In the genomic region with DNA sequence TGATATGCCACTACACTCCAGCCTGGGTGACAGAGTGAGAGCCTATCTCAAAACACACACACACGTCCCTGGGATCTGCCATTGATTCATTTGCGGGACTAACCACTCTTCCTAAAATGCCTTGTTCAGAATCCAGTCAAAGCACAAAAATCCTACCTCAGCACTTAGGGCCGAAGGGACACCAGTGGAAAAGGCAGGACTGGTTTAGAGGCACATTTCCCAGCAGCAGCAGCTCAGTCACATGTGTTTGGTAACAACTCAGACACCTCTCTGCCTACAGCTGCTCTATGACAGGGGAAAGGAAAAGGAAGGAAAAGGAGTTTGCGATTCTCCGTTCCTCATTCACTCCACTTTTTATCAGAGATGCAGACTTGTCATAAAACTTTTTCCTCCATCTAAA, we compare ENCODE assay signal across 3 cellular contexts.
TF ChIP-seq lines count a peak whose summit lies in the region.

No MANE protein-coding gene starts in this region.

TF ChIP-seq in IMR-90, 13 proteins besides CTCF, POLR2A, EP300 and RAD21:
- TF ChIP-seq RFX5 (IDR thresholded peaks at IDR 0.05; ENCODE audit: low read depth, low read length) = no peak
- TF ChIP-seq CHD1 (IDR thresholded peaks at IDR 0.05; ENCODE audit: low read depth, low read length) = no peak
- TF ChIP-seq MAZ (IDR thresholded peaks at IDR 0.05; ENCODE audit: borderline replicate concordance, low read depth, low read length) = no peak
- no peak for TF ChIP-seq CEBPB (IDR thresholded peaks at IDR 0.05; ENCODE audit: low read depth, low read length)
- no peak for TF ChIP-seq MAFK (IDR thresholded peaks at IDR 0.05; ENCODE audit: low read depth, low read length)
- TF ChIP-seq RCOR1 (IDR thresholded peaks at IDR 0.05; ENCODE audit: insufficient replicate concordance, low read length) = no peak
- TF ChIP-seq, protein P1, sequence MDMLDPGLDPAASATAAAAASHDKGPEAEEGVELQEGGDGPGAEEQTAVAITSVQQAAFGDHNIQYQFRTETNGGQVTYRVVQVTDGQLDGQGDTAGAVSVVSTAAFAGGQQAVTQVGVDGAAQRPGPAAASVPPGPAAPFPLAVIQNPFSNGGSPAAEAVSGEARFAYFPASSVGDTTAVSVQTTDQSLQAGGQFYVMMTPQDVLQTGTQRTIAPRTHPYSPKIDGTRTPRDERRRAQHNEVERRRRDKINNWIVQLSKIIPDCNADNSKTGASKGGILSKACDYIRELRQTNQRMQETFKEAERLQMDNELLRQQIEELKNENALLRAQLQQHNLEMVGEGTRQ (IDR thresholded peaks at IDR 0.05; ENCODE audit: low read depth, low read length) = no peak

TF ChIP-seq in K562, 482 proteins besides CTCF, POLR2A, EP300 and RAD21:
- TF ChIP-seq ZNF316 (IDR thresholded peaks at IDR 0.05) (peak; percentile 21; the same call in 1 of the 2 replicates), PYGO2 (tag; IDR thresholded peaks at IDR 0.05) (no peak)

TF ChIP-seq in HepG2, 621 proteins besides CTCF, POLR2A, EP300 and RAD21:
- TF ChIP-seq, protein P2, sequence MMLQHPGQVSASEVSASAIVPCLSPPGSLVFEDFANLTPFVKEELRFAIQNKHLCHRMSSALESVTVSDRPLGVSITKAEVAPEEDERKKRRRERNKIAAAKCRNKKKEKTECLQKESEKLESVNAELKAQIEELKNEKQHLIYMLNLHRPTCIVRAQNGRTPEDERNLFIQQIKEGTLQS (CRISPR knock-in tag; IDR thresholded peaks at IDR 0.05) = no peak
- TF ChIP-seq MAFK (conservative IDR thresholded peaks at IDR 0.05 in 1 of 2, IDR thresholded peaks at IDR 0.05 in 1 of 2; ENCODE audit: low read length in 2 of 2) (peak; percentile 72 to 80), MAFF (IDR thresholded peaks at IDR 0.05; ENCODE audit: low read depth, low read length) (peak; percentile 65), ZNF3 (CRISPR knock-in tag; IDR thresholded peaks at IDR 0.05) (no peak)
